In the genomic region with DNA sequence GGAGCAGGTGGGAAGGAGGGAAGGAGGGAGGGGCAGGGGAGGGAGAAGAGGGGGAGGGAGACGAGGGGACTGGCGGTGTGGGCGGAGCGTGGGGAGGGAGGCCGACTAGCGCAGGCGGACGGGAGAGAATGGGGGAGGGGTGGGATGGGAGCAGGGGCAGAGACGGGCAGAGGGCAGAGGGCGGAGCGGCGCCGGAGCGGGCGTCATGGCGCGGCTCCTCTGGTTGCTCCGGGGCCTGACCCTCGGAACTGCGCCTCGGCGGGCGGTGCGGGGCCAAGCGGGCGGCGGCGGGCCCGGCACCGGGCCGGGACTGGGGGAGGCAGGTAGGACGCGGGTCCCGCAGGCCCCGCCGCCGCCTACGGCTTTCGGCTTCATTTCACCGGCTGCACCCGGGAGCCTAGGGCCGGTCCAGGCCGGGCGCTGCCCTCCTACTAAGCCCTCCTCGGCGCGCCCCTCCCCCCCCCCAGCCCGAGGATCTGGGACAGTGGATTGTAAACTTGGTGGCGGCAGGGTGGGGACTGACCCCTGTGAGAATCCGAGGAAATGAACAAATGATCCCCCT, we compare ENCODE assay signal across 8 cellular contexts. TPM values are rescaled to one million over a fixed set of nuclear protein-coding genes. Genes with fewer than 3 reads are reported as not detected.
DNase-seq lines count a peak whose midpoint lies in the region; ATAC-seq and TF ChIP-seq lines count a peak whose summit lies in the region.

A gene (plus strand): TSS at position 176 of the 562 bp plus-strand sequence. CDS start 30 bp downstream, at position 206.

- TF ChIP-seq CTCF in fibroblast of the aortic adventitia (IDR thresholded peaks at IDR 0.05; ENCODE audit: insufficient read depth, low read length), result no peak
- TF ChIP-seq CTCF in nephron (IDR thresholded peaks at IDR 0.05; ENCODE audit: unreplicated experiment in 3 of 3), result no peak

- H3K4me1 Mint-ChIP-seq in nephron, result peaks cover 35% of the 10 kb centered on the region

- H3K9me3 Mint-ChIP-seq in nephron, result peaks cover 40% of the 10 kb centered on the region

- H3K4me3 Mint-ChIP-seq in nephron, result peak within 1 kb of the TSS; percentile 91 to 98 (median 97)

- peak within 1 kb of the TSS; percentile 78 for H3K4me3 ChIP-seq in fibroblast of the aortic adventitia (ENCODE audit: low read depth, low read length)

- no peaks in the 10 kb centered on the region for H3K27me3 Mint-ChIP-seq in nephron (ENCODE audit: low read depth)

- H3K27ac Mint-ChIP-seq in nephron, result peak within 1 kb of the TSS; percentile 99 to 100 (median 99)

- ATAC-seq in GM21526 (IDR thresholded peaks at IDR 0.05; ENCODE audit: low FRiP score, unreplicated experiment), result peak; percentile 73
- peak; percentile 83 for ATAC-seq in stimulated activated naive CD8-positive, alpha-beta T cell treated with anti-CD3 and anti-CD28 coated beads, Interleukin-15, Interleukin-2, amounts not matched to agents 100 U/mL and 50 U/mL, for 24 hours

- H3K36me3 Mint-ChIP-seq in nephron (ENCODE audit: low read depth), result peaks cover 31% of the 10 kb centered on the region

- DNase-seq in DMS153 treated with DMSO at 0.1 percent for 48 hours (lab: John Stamatoyannopoulos, UW; ENCODE audit: unreplicated experiment) (peak; percentile 59), HuH-7.5 (ENCODE audit: low spot score) (peak; percentile 83), RPMI7951 (ENCODE audit: low read depth) (peak; percentile 94), fibroblast of the aortic adventitia (ENCODE audit: low read depth) (peak; percentile 93)
- peak; percentile 61 for DNase-seq in activated T-helper 9 cell treated with anti-CD3 and anti-CD28 coated beads, Interleukin-2, amount 50 U/mL, for 16 hours (ENCODE audit: low read depth)
- peak; percentile 76 for DNase-seq in stimulated activated naive CD8-positive, alpha-beta T cell treated with anti-CD3 and anti-CD28 coated beads, Interleukin-15, Interleukin-2, amounts not matched to agents 100 U/mL and 50 U/mL, for 24 hours

RNA-seq across cellular contexts. Expression of the gene that starts here (rescaled TPM):
- 25.1 and 31.0 TPM in 2 replicates for total RNA-seq in RPMI7951 (2014; rRNA removed; shearing (Covaris generic))
- 7.3 and 12.0 TPM in 2 replicates for total RNA-seq in fibroblast of the aortic adventitia (ENCODE audit: low replicate concordance)

Comparison
In these comparisons a context has a peak if more than half of its experiments do, and no peak if none do; other contexts are left out.
1. Peak in every context shown above with its lines: DNase-seq, ATAC-seq and H3K4me3 ChIP-seq.